Comparison of ENCODE assay signal across 19 cellular contexts in genomic region chr5:107155667-107156066, GRCh38.
DNase-seq lines count a peak whose midpoint lies in the region; TF ChIP-seq lines count a peak whose summit lies in the region.
"Had no signal": no experiment of that assay in that cellular context is flagged by ENCODE, and none has a peak within 500 bp of the region (broad histone marks: within the 10 kb centered on the region; RNA-seq: fewer than 3 reads in every experiment).

No MANE protein-coding gene starts in this region.

- H3K27ac ChIP-seq in stomach = no peak overlapping the region
- H3K27ac ChIP-seq: BLaER1, GM23248, PC-9 had no signal

- peaks cover 0 to 3% (median 0%) of the 10 kb centered on the region in 4 donors for H3K9me3 ChIP-seq in stomach
- H3K9me3 ChIP-seq: BLaER1 had no signal

- peaks cover 0 to 6% (median 2%) of the 10 kb centered on the region in 4 donors for H3K4me1 ChIP-seq in stomach

- WGBS in stomach, 5 donors = 70 to 84% (median 78%) methylated on average over 3 of the region's 3 CpGs

- no peaks in the 10 kb centered on the region for H3K27me3 ChIP-seq in stomach
- H3K27me3 ChIP-seq: BLaER1 had no signal

- DNase-seq in NCI-H2171 treated with DMSO at 0.1 percent for 48 hours (lab: John Stamatoyannopoulos, UW) (peak; percentile 32), NCI-H2171 (lab: John Stamatoyannopoulos, UW) (no peak), NCI-H1105 (lab: John Stamatoyannopoulos, UW) (peak; percentile 45), NCI-H69 (lab: John Stamatoyannopoulos, UW) (peak; percentile 73), medulla oblongata (ENCODE audit: extremely low spot score) (peak; percentile 2), anterior cingulate cortex (lab: John Stamatoyannopoulos, UW) (no peak), pons (ENCODE audit: low spot score) (no peak), stomach (no peak)
- DNase-seq: 8988T; CD8-positive, alpha-beta T cell; DND-41; GM23248; HCEC 1CT; NCI-H1417 treated with DMSO at 0.1 percent for 48 hours; NCI-H1930; NCI-H510A; PC-9 had no signal

- intact Hi-C loops in stomach (cut with DNase I; ENCODE audit: low total_unique reads) = no loop called here

- H3K36me3 ChIP-seq in stomach = no peaks in the 10 kb centered on the region
- H3K36me3 ChIP-seq: BLaER1 had no signal

- no peak for TF ChIP-seq CTCF in stomach (IDR thresholded peaks at IDR 0.05)

- no peak overlapping the region for H3K4me3 ChIP-seq in stomach
- H3K4me3 ChIP-seq: BLaER1, GM12878, GM23248, PC-9 had no signal

- no peak for TF ChIP-seq POLR2A in stomach (IDR thresholded peaks at IDR 0.05)

- TF ChIP-seq EP300 in stomach (IDR thresholded peaks at IDR 0.05) = no peak

Comparison
In these comparisons a context has a peak if more than half of its experiments do, and no peak if none do; other contexts are left out.
1. DNase-seq: peak in NCI-H2171 treated with DMSO at 0.1 percent for 48 hours (single experiment), NCI-H1105 (single experiment), NCI-H69 (single experiment) and medulla oblongata (single experiment); none in NCI-H2171 (single experiment), anterior cingulate cortex (0 of 58), pons (single experiment) and stomach (single experiment).